ENCODE assay signal across 1 cellular context in genomic region chr20:1478566-1478965, GRCh38.
TF ChIP-seq lines count a peak whose summit lies in the region.

No MANE protein-coding gene starts in this region.

TF ChIP-seq in endothelial cell of umbilical vein, 7 proteins besides CTCF, POLR2A, EP300 and RAD21:
- TF ChIP-seq JUN (IDR thresholded peaks at IDR 0.05; ENCODE audit: borderline replicate concordance, insufficient read depth, insufficient read length, low read depth) = peak; percentile 45
- TF ChIP-seq MAX (IDR thresholded peaks at IDR 0.05; ENCODE audit: insufficient read depth, insufficient read length) = no peak
- TF ChIP-seq FOS (IDR thresholded peaks at IDR 0.05; ENCODE audit: borderline replicate concordance, insufficient read depth, low read length) = peak; percentile 89
- TF ChIP-seq EZH2 (IDR thresholded peaks at IDR 0.05; ENCODE audit: borderline replicate concordance, low read depth, low read length, severe bottlenecking) = no peak
